In the genomic region with DNA sequence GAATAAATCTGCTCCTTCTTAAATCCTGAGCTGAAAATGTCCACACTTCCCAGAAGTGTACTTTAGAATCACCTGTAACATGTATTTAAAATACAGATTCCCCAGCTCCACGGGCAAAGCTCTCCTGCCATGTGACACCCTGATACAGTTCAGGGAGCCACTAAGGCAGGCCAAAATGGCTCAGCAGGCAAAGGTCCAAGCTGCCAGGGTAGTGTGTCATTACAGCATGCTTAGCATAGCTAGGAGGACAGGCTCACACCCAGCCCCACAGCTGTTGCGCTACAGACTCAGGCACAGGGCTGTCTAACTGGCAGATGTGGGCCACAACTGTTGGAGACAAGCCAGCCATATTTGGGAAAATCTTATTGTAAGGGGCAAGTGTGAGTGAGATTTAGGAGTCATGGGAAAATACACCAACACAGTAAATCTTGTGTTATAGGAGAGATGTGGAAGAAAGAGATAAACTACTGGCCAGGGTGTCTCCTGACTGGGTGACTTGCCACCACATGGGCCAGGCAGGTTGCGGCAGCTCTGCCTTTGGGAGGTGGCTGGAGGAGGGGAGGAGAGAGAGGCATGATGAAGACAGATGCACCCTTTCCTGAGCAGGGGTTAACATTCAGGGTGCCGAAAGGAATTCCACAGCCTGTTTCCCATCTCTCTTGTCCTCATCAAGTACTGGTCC, we compare ENCODE assay signal across 11 cellular contexts.
DNase-seq lines count a peak whose midpoint lies in the region; ATAC-seq and TF ChIP-seq lines count a peak whose summit lies in the region.
"Had no signal": no experiment of that assay in that cellular context is flagged by ENCODE, and none has a peak within 500 bp of the region (broad histone marks: within the 10 kb centered on the region; RNA-seq: fewer than 3 reads in every experiment).

No MANE protein-coding gene starts in this region.

- ATAC-seq in PC-3 (peak; percentile 5; the same call in 1 of the 2 replicates), HG03095 (IDR thresholded peaks at IDR 0.05; ENCODE audit: unreplicated experiment) (no peak)
- no peak for ATAC-seq in naive thymus-derived CD4-positive, alpha-beta T cell
- ATAC-seq: naive thymus-derived CD8-positive, alpha-beta T cell had no signal

- CTCF ChIA-PET in PC-3 (lab: Charles Lee) = no interaction called here
- CTCF ChIA-PET in naive thymus-derived CD4-positive, alpha-beta T cell (lab: Charles Lee) = interaction anchor here (0.5 kb wide), 2 partner anchors 35 to 640 kb away, joined by 3 to 4 read pairs; no protein-coding TSS in a partner anchor

- no TSS peak for BruUV-seq in PC-3 (replicated peaks; lab: Mats Ljungman, UMichigan)

- H3K9ac ChIP-seq in PC-3 (ENCODE audit: low read length) = no peak overlapping the region
- H3K9ac ChIP-seq in neural progenitor cell = no peak overlapping the region

- H3K9me3 Mint-ChIP-seq in neural progenitor cell = peaks cover 2% of the 10 kb centered on the region
- H3K9me3 Mint-ChIP-seq in naive thymus-derived CD4-positive, alpha-beta T cell = no peaks in the 10 kb centered on the region
- H3K9me3 Mint-ChIP-seq: activated CD4-positive, alpha-beta T cell treated with anti-CD3 and anti-CD28 coated beads, Interleukin-2, amount 10 ng/mL, durations not matched to agents 24 days and 14 days; naive thymus-derived CD8-positive, alpha-beta T cell had no signal

- no peak overlapping the region; the same call in 1 of the 2 replicates for H3K4me2 ChIP-seq in PC-3 (ENCODE audit: low read length)
- H3K4me2 ChIP-seq in neural progenitor cell = no peak overlapping the region

- no peak overlapping the region for H3K27ac Mint-ChIP-seq in neural progenitor cell
- peak overlapping the region in 1 of 9 donors; percentile 12 for H3K27ac Mint-ChIP-seq in naive thymus-derived CD4-positive, alpha-beta T cell
- H3K27ac Mint-ChIP-seq: activated CD4-positive, alpha-beta T cell treated with anti-CD3 and anti-CD28 coated beads, Interleukin-2, amount 10 ng/mL, durations not matched to agents 24 days and 14 days had no signal

- H3K4me1 ChIP-seq in PC-3 (ENCODE audit: insufficient read depth, low read length) (peaks cover 26% of the 10 kb centered on the region), neural progenitor cell (peaks cover 4% of the 10 kb centered on the region)
- H3K4me1 ChIP-seq in naive thymus-derived CD4-positive, alpha-beta T cell (ENCODE audit: control insufficient read depth in 2 of 2, insufficient read depth in 2 of 2, low read length in 2 of 2) = no peaks in the 10 kb centered on the region

- no peak overlapping the region for H3K4me3 Mint-ChIP-seq in neural progenitor cell
- no peak overlapping the region for H3K4me3 Mint-ChIP-seq in naive thymus-derived CD4-positive, alpha-beta T cell
- H3K4me3 Mint-ChIP-seq: activated CD4-positive, alpha-beta T cell treated with anti-CD3 and anti-CD28 coated beads, Interleukin-2, amount 10 ng/mL, durations not matched to agents 24 days and 14 days; naive thymus-derived CD8-positive, alpha-beta T cell had no signal

- intact Hi-C loops in PC-3 (cut with micrococcal nuclease) = loop anchor here (5.0 kb wide), 1 partner anchor 38 kb away; no protein-coding TSS in a partner anchor
- intact Hi-C loops in naive thymus-derived CD4-positive, alpha-beta T cell (cut with micrococcal nuclease) = no loop called here

- H3K27me3 Mint-ChIP-seq in neural progenitor cell (ENCODE audit: insufficient read depth, low read depth) = peaks cover 2% of the 10 kb centered on the region
- no peaks in the 10 kb centered on the region for H3K27me3 Mint-ChIP-seq in naive thymus-derived CD4-positive, alpha-beta T cell
- H3K27me3 Mint-ChIP-seq: activated CD4-positive, alpha-beta T cell treated with anti-CD3 and anti-CD28 coated beads, Interleukin-2, amount 10 ng/mL, durations not matched to agents 24 days and 14 days; naive thymus-derived CD8-positive, alpha-beta T cell had no signal

- H3K36me3 ChIP-seq in PC-3 (ENCODE audit: low read depth, low read length) (no peaks in the 10 kb centered on the region), neural progenitor cell (no peaks in the 10 kb centered on the region)
- H3K36me3 ChIP-seq in naive thymus-derived CD4-positive, alpha-beta T cell (ENCODE audit: control insufficient read depth in 2 of 3, insufficient read depth in 3 of 3, low read length in 3 of 3) = no peaks in the 10 kb centered on the region

- H3K27ac ChIP-seq in PC-3 (ENCODE audit: low read length) = no peak overlapping the region
- H3K27ac ChIP-seq in neural progenitor cell = no peak overlapping the region
- H3K27ac ChIP-seq in naive thymus-derived CD4-positive, alpha-beta T cell (ENCODE audit: low read depth, low read length) = no peak overlapping the region

- H4K20me1 ChIP-seq in PC-3 (ENCODE audit: low read length) (no peaks in the 10 kb centered on the region), neural progenitor cell (ENCODE audit: low read depth) (no peaks in the 10 kb centered on the region)

- H3K9me2 ChIP-seq in PC-3 (replicated peaks; ENCODE audit: low read length) = no peaks in the 10 kb centered on the region

- no peak overlapping the region for H3K4me3 ChIP-seq in PC-3 (ENCODE audit: low read length)
- H3K4me3 ChIP-seq in fibroblast of mammary gland (ENCODE audit: control insufficient read depth, low read depth, low read length) = no peak overlapping the region
- no peak overlapping the region for H3K4me3 ChIP-seq in neural progenitor cell
- H3K4me3 ChIP-seq in naive thymus-derived CD4-positive, alpha-beta T cell (ENCODE audit: low read length) = no peak overlapping the region

- POLR2A ChIA-PET in PC-3 (lab: Charles Lee; ENCODE audit: unreplicated experiment) = no interaction called here
- POLR2A ChIA-PET in naive thymus-derived CD4-positive, alpha-beta T cell (lab: Charles Lee) = no interaction called here

- no peaks in the 10 kb centered on the region for H3K79me2 ChIP-seq in PC-3 (ENCODE audit: low read length)
- H3K79me2 ChIP-seq in neural progenitor cell (ENCODE audit: low read depth) = no peaks in the 10 kb centered on the region

- H3K27me3 ChIP-seq in PC-3 (ENCODE audit: low read length) (no peaks in the 10 kb centered on the region), neural progenitor cell (no peaks in the 10 kb centered on the region)
- H3K27me3 ChIP-seq in naive thymus-derived CD4-positive, alpha-beta T cell (ENCODE audit: control insufficient read depth in 2 of 2, insufficient read depth in 2 of 2, low read length in 2 of 2) = no peaks in the 10 kb centered on the region

- H3K9me3 ChIP-seq in PC-3 (ENCODE audit: low read length) (no peaks in the 10 kb centered on the region), neural progenitor cell (ENCODE audit: low read depth) (no peaks in the 10 kb centered on the region)
- no peaks in the 10 kb centered on the region for H3K9me3 ChIP-seq in naive thymus-derived CD4-positive, alpha-beta T cell (ENCODE audit: control insufficient read depth in 2 of 3, low read length in 3 of 3)

- H3F3A ChIP-seq in PC-3 (ENCODE audit: low read length, unreplicated experiment) (no peaks in the 10 kb centered on the region), neural progenitor cell (ENCODE audit: low read depth) (no peaks in the 10 kb centered on the region)

- H2AFZ ChIP-seq in PC-3 (ENCODE audit: low read length) = peak overlapping the region; percentile 46
- H2AFZ ChIP-seq in neural progenitor cell (replicated peaks) = peak overlapping the region; percentile 7

- no peaks in the 10 kb centered on the region for H3K4me1 Mint-ChIP-seq in neural progenitor cell
- H3K4me1 Mint-ChIP-seq in naive thymus-derived CD4-positive, alpha-beta T cell = no peaks in the 10 kb centered on the region
- H3K4me1 Mint-ChIP-seq: activated CD4-positive, alpha-beta T cell treated with anti-CD3 and anti-CD28 coated beads, Interleukin-2, amount 10 ng/mL, durations not matched to agents 24 days and 14 days; naive thymus-derived CD8-positive, alpha-beta T cell had no signal

- peaks cover 9% of the 10 kb centered on the region for H3K36me3 Mint-ChIP-seq in neural progenitor cell
- peaks cover 0 to 27% (median 18%) of the 10 kb centered on the region in 5 donors for H3K36me3 Mint-ChIP-seq in naive thymus-derived CD4-positive, alpha-beta T cell

- DNase-seq in Daoy (ENCODE audit: low read depth) (peak; percentile 55), PC-3 (peak; percentile 46), fibroblast of mammary gland (ENCODE audit: low read depth) (peak; percentile 63), neural progenitor cell (ENCODE audit: low spot score) (no peak), NCI-H1048 (lab: John Stamatoyannopoulos, UW) (no peak), NCI-H748 treated with DMSO at 0.1 percent for 48 hours (lab: John Stamatoyannopoulos, UW) (no peak)
- DNase-seq in naive thymus-derived CD4-positive, alpha-beta T cell = no peak
- DNase-seq: activated CD4-positive, alpha-beta T cell treated with anti-CD3 and anti-CD28 coated beads, Interleukin-2, amount 10 ng/mL, durations not matched to agents 24 days and 14 days; naive thymus-derived CD8-positive, alpha-beta T cell; OCI-M1 had no signal

- TF ChIP-seq CTCF in PC-3 (conservative IDR thresholded peaks at IDR 0.05; ENCODE audit: low read depth, low read length) (no peak), fibroblast of mammary gland (conservative IDR thresholded peaks at IDR 0.05; ENCODE audit: control insufficient read depth, insufficient read depth, low read depth, low read length) (no peak), neural progenitor cell (IDR thresholded peaks at IDR 0.05) (no peak)

Comparison
In these comparisons a context has a peak if more than half of its experiments do, and no peak if none do; other contexts are left out.
1. DNase-seq: peak in Daoy (single experiment), PC-3 (single experiment) and fibroblast of mammary gland (single experiment); none in neural progenitor cell (single experiment), NCI-H1048 (single experiment), NCI-H748 treated with DMSO at 0.1 percent for 48 hours (single experiment) and naive thymus-derived CD4-positive, alpha-beta T cell (0 of 9).